ENCODE assay signal across 18 cellular contexts in genomic region chr1:65703853-65704252, GRCh38.
DNase-seq lines count a peak whose midpoint lies in the region; ATAC-seq and TF ChIP-seq lines count a peak whose summit lies in the region.
"Had no signal": no experiment of that assay in that cellular context is flagged by ENCODE, and none has a peak within 500 bp of the region (broad histone marks: within the 10 kb centered on the region; RNA-seq: fewer than 3 reads in every experiment).

No MANE protein-coding gene starts in this region.

- no peak overlapping the region for H3K4me3 ChIP-seq in GM12865 (ENCODE audit: low read depth, low read length)
- H3K4me3 ChIP-seq: A549, Peyer's patch, skin epidermis had no signal

- DNase-seq in GM12865 (ENCODE audit: low read depth) (peak; percentile 14), MV-4-11 (lab: John Stamatoyannopoulos, UW) (peak; percentile 77), GF-D8 (lab: John Stamatoyannopoulos, UW) (no peak), DMS53 (lab: John Stamatoyannopoulos, UW) (no peak)
- no peak for DNase-seq in activated CD4-positive, CD25-positive, alpha-beta regulatory T cell treated with anti-CD3 and anti-CD28 coated beads, Interleukin-2, amount 50 U/mL, for 72 hours
- DNase-seq: amniotic stem cell, cerebellar nuclear complex, DMS79 treated with DMSO at 0.1 percent for 48 hours, HFFc6, NCI-H2029 treated with DMSO at 0.1 percent for 48 hours, NCI-H69, Peyer's patch, trophoblast cell had no signal

- TF ChIP-seq CTCF in GM12865 (IDR thresholded peaks at IDR 0.05; ENCODE audit: insufficient read depth, low read depth, low read length, missing control alignments): no peak

- ATAC-seq in GM19395 (IDR thresholded peaks at IDR 0.05; ENCODE audit: unreplicated experiment) (peak; percentile 61), HG02642 (IDR thresholded peaks at IDR 0.05; ENCODE audit: poor library complexity, unreplicated experiment) (peak; percentile 62), GM18520 (IDR thresholded peaks at IDR 0.05; ENCODE audit: unreplicated experiment) (no peak)
- ATAC-seq: A549 had no signal

Comparison
In these comparisons a context has a peak if more than half of its experiments do, and no peak if none do; other contexts are left out.
1. DNase-seq: peak in GM12865 (single experiment) and MV-4-11 (single experiment); none in GF-D8 (single experiment), activated CD4-positive, CD25-positive, alpha-beta regulatory T cell treated with anti-CD3 and anti-CD28 coated beads, Interleukin-2, amount 50 U/mL, for 72 hours (single experiment) and DMS53 (single experiment).